17 cellular contexts compared by ENCODE assay signal in the genomic region with DNA sequence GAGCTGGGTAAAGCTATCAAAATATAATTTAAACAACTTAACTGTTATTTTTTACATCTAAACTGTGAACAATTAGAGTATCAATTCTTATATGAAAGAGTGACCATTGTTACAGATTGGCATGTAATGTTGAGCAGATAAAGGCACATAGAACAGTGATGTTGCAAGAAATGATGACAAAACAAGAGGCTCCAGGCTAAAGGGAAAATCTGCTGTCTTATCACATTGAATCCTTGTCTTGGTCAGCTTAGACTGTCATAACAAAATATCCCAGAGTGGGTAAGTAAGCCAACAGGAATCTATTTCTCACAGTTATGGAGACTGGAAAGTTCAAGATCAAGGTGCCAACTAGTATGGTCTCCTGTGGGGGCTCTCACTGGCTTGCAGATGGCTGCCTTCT.
DNase-seq lines count a peak whose midpoint lies in the region; ATAC-seq, FAIRE-seq and TF ChIP-seq lines count a peak whose summit lies in the region.
"Had no signal": no experiment of that assay in that cellular context is flagged by ENCODE, and none has a peak within 500 bp of the region (broad histone marks: within the 10 kb centered on the region; RNA-seq: fewer than 3 reads in every experiment).

No MANE protein-coding gene starts in this region.

- no peak overlapping the region for H3K4me3 Mint-ChIP-seq in MCF 10A (ENCODE audit: unreplicated experiment)
- H3K4me3 Mint-ChIP-seq: CD14-positive monocyte; CD8-positive, alpha-beta T cell had no signal

- H3K4me2 ChIP-seq in mammary epithelial cell (ENCODE audit: insufficient read depth, low read depth, low read length) = no peak overlapping the region
- no peak overlapping the region for H3K4me2 ChIP-seq in HepG2 (ENCODE audit: low read depth, low read length)

- H3K4me1 Mint-ChIP-seq in MCF 10A (ENCODE audit: insufficient read depth, unreplicated experiment) = no peaks in the 10 kb centered on the region
- H3K4me1 Mint-ChIP-seq: CD14-positive monocyte had no signal

- TF ChIP-seq EP300 in HepG2 (IDR thresholded peaks at IDR 0.05; ENCODE audit: low read depth in 2 of 2, low read length in 2 of 2) (no peak), HepG2 (CRISPR knock-in tag; IDR thresholded peaks at IDR 0.05; ENCODE audit: borderline replicate concordance) (no peak)

- H4K20me1 ChIP-seq in mammary epithelial cell (ENCODE audit: insufficient read depth, low read length) (no peaks in the 10 kb centered on the region), HepG2 (ENCODE audit: insufficient read depth, low read length) (no peaks in the 10 kb centered on the region)

- H3K27me3 Mint-ChIP-seq in MCF 10A (ENCODE audit: insufficient read depth, unreplicated experiment) = no peaks in the 10 kb centered on the region

- no peaks in the 10 kb centered on the region for H3K9me3 Mint-ChIP-seq in MCF 10A (ENCODE audit: unreplicated experiment)
- H3K9me3 Mint-ChIP-seq: CD8-positive, alpha-beta T cell had no signal

- H3K36me3 Mint-ChIP-seq in MCF 10A (ENCODE audit: insufficient read depth, unreplicated experiment) = no peaks in the 10 kb centered on the region
- H3K36me3 Mint-ChIP-seq: CD14-positive monocyte; CD8-positive, alpha-beta T cell had no signal

- in situ Hi-C loops in mammary epithelial cell (cut with MboI; ENCODE audit: low sequenced_read_pairs in 2 of 2) (no loop called here), HepG2 (cut with HindIII; ENCODE audit: extremely low pct_ligation_motif_present, low pct_unique_long_range_greater_than_20kb) (no loop called here)

- DNase-seq in mammary epithelial cell (peak; percentile 19), MCF 10A (ENCODE audit: unreplicated experiment) (no peak), fibroblast of pulmonary artery (ENCODE audit: low read depth) (peak; percentile 23), iris pigment epithelial cell (ENCODE audit: low read depth) (peak; percentile 17), HepG2 (ENCODE audit: low spot score) (no peak), HuH-7 (ENCODE audit: low spot score) (no peak), COR-L47 (lab: John Stamatoyannopoulos, UW) (no peak)
- DNase-seq: Caco-2; CD8-positive, alpha-beta T cell; GF-D8; GM23248; IMR-90 had no signal

- no peak for ATAC-seq in HepG2
- ATAC-seq: CD8-positive, alpha-beta T cell; HCT116 had no signal

- H2AFZ ChIP-seq in mammary epithelial cell (ENCODE audit: low read depth, low read length) = no peak overlapping the region
- H2AFZ ChIP-seq in HepG2 (ENCODE audit: low read length) = no peak overlapping the region
- H2AFZ ChIP-seq: GM23248 had no signal

- H3K36me3 ChIP-seq in mammary epithelial cell (ENCODE audit: insufficient read depth, low read length) (no peaks in the 10 kb centered on the region), HepG2 (replicated peaks in 1 of 2; ENCODE audit: control insufficient read depth in 1 of 2, insufficient read depth in 2 of 2, low read length in 2 of 2) (no peaks in the 10 kb centered on the region)

- H3K9ac ChIP-seq in mammary epithelial cell (ENCODE audit: insufficient read depth, low read length) = no peak overlapping the region
- H3K9ac ChIP-seq in HepG2 (ENCODE audit: insufficient read depth, low read depth, low read length) = no peak overlapping the region
- H3K9ac ChIP-seq: GM23248 had no signal

- TF ChIP-seq POLR2A in HepG2 (IDR thresholded peaks at IDR 0.05; ENCODE audit: insufficient read depth in 1 of 2, low read depth in 2 of 2, low read length in 2 of 2) = no peak

- H3K27me3 ChIP-seq in mammary epithelial cell (ENCODE audit: insufficient read depth, low read length) = no peaks in the 10 kb centered on the region
- no peaks in the 10 kb centered on the region; a peak in 1 of 5 replicates for H3K27me3 ChIP-seq in HepG2 (ENCODE audit: control insufficient read depth in 1 of 2, insufficient read depth in 2 of 2, low read length in 2 of 2)

- TF ChIP-seq CTCF in mammary epithelial cell (conservative IDR thresholded peaks at IDR 0.05 in 1 of 2, IDR thresholded peaks at IDR 0.05 in 1 of 2; ENCODE audit: extremely low read depth in 1 of 2, insufficient read depth in 1 of 2, low read depth in 1 of 2, low read length in 2 of 2) (no peak), MCF 10A (IDR thresholded peaks at IDR 0.05; ENCODE audit: unreplicated experiment) (no peak), fibroblast of pulmonary artery (IDR thresholded peaks at IDR 0.05; ENCODE audit: low read length, missing control alignments) (no peak), HepG2 (CRISPR knock-in tag; IDR thresholded peaks at IDR 0.05) (no peak)

- no peak overlapping the region for H3K4me3 ChIP-seq in mammary epithelial cell (replicated peaks in 1 of 3; ENCODE audit: insufficient read depth in 1 of 3, low read depth in 2 of 3, low read length in 3 of 3)
- H3K4me3 ChIP-seq in fibroblast of pulmonary artery (replicated peaks; ENCODE audit: low read depth, low read length) = no peak overlapping the region
- H3K4me3 ChIP-seq in HepG2 (replicated peaks in 1 of 3; ENCODE audit: insufficient read depth in 1 of 3, low read depth in 2 of 3, low read length in 3 of 3) = no peak overlapping the region
- H3K4me3 ChIP-seq: GM23248 had no signal

- CTCF ChIA-PET in mammary epithelial cell (lab: Charles Lee; ENCODE audit: low non-redundant PET) = no interaction called here
- CTCF ChIA-PET in MCF 10A (lab: Yijun Ruan, JAX) = no interaction called here
- CTCF ChIA-PET in HepG2 (lab: Yijun Ruan, JAX; ENCODE audit: low intra/inter-chr PET ratio, low total read pairs) = no interaction called here

- POLR2A ChIA-PET in MCF 10A (lab: Yijun Ruan, JAX) (interaction anchor here (0.5 to 1.6 kb wide), 2 partner anchors 10 to 794 kb away, joined by 3 to 5 read pairs; no protein-coding TSS in a partner anchor), HepG2 (lab: Yijun Ruan, JAX) (no interaction called here)

- H3K9me3 ChIP-seq in mammary epithelial cell (replicated peaks; ENCODE audit: insufficient read depth, low read length) (no peaks in the 10 kb centered on the region), HepG2 (ENCODE audit: low read length) (no peaks in the 10 kb centered on the region)
- H3K9me3 ChIP-seq: Caco-2 had no signal

- H3K4me1 ChIP-seq in mammary epithelial cell (ENCODE audit: insufficient read depth, low read length) = no peaks in the 10 kb centered on the region
- no peaks in the 10 kb centered on the region for H3K4me1 ChIP-seq in HepG2 (ENCODE audit: insufficient read depth, low read length)
- H3K4me1 ChIP-seq: Caco-2 had no signal

- no peak overlapping the region for H3K27ac Mint-ChIP-seq in MCF 10A (ENCODE audit: low read depth, unreplicated experiment)
- H3K27ac Mint-ChIP-seq: CD14-positive monocyte; CD8-positive, alpha-beta T cell had no signal

- H3K27ac ChIP-seq in mammary epithelial cell (ENCODE audit: insufficient read depth, low read depth, low read length) (no peak overlapping the region), HepG2 (ENCODE audit: extremely low read length, insufficient read depth, low read length) (no peak overlapping the region)
- H3K27ac ChIP-seq: 22Rv1, GM23248, HL-60 had no signal

- intact Hi-C loops in mammary epithelial cell (cut with micrococcal nuclease) = no loop called here
- intact Hi-C loops in MCF 10A (cut with micrococcal nuclease) = no loop called here
- intact Hi-C loops in HepG2 (cut with micrococcal nuclease; ENCODE audit: unreplicated experiment) = no loop called here

- no peak for TF ChIP-seq RAD21 in HepG2 (CRISPR knock-in tag; IDR thresholded peaks at IDR 0.05)

- FAIRE-seq in HepG2 (lab: Jason Lieb, UNC) = no peak
- FAIRE-seq: H54 had no signal

- H3K79me2 ChIP-seq in mammary epithelial cell (ENCODE audit: insufficient read depth, low read length) = no peaks in the 10 kb centered on the region
- H3K79me2 ChIP-seq in HepG2 (ENCODE audit: insufficient read depth, low read length) = no peaks in the 10 kb centered on the region

- dilution Hi-C loops in mammary epithelial cell (cut with HindIII; ENCODE audit: low sequenced_read_pairs) = no loop called here

- BruUV-seq in mammary epithelial cell (replicated peaks; lab: Mats Ljungman, UMichigan) = no TSS peak
- no TSS peak for BruUV-seq in MCF 10A (replicated peaks; lab: Mats Ljungman, UMichigan)
- no TSS peak for BruUV-seq in HepG2 (replicated peaks; lab: Mats Ljungman, UMichigan)

TF ChIP-seq in HepG2, 621 proteins besides CTCF, POLR2A, EP300 and RAD21:
- TF ChIP-seq NR2F1 (CRISPR knock-in tag; IDR thresholded peaks at IDR 0.05) = no peak

Comparison
In these comparisons a context has a peak if more than half of its experiments do, and no peak if none do; other contexts are left out.
1. DNase-seq: peak in mammary epithelial cell (single experiment), fibroblast of pulmonary artery (single experiment) and iris pigment epithelial cell (single experiment); none in MCF 10A (single experiment), HepG2 (single experiment), HuH-7 (single experiment) and COR-L47 (single experiment).